ENCODE assay signal across 1 cellular context in the genomic region with DNA sequence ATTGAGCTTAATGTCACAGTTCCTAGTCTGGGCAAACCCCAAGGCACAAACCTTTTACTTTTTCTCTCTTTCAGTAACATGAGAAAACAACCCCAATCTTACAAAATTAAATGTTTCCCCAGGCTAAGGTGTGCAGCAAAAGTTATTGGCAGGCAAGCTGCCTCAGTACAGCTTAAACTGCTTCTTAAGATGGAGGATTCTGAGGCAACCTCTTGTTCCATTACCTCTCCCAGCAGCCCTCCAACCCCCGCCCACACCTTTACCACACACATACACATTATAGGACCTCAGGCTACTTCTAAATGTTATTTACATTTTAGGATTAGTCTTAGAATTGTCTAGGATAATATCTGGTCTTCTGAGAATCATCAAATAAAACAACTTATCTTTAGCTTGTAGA.
TF ChIP-seq lines count a peak whose summit lies in the region.

No MANE protein-coding gene starts in this region.

TF ChIP-seq in GM12878, 131 proteins besides CTCF, POLR2A, EP300 and RAD21:
- TF ChIP-seq RB1 (IDR thresholded peaks at IDR 0.05; ENCODE audit: borderline replicate concordance) (no peak), MYB (IDR thresholded peaks at IDR 0.05; ENCODE audit: borderline replicate concordance, low read depth, low read length) (no peak), RBBP5 (conservative IDR thresholded peaks at IDR 0.05) (no peak), ZNF207 (IDR thresholded peaks at IDR 0.05; ENCODE audit: borderline replicate concordance) (no peak), MXI1 (IDR thresholded peaks at IDR 0.05; ENCODE audit: low read depth, low read length) (no peak), DPF2 (IDR thresholded peaks at IDR 0.05) (no peak), SP1 (IDR thresholded peaks at IDR 0.05; ENCODE audit: low read depth, low read length) (no peak), CREM (IDR thresholded peaks at IDR 0.05; ENCODE audit: low read depth) (no peak), EGR1 (IDR thresholded peaks at IDR 0.05; ENCODE audit: borderline replicate concordance in 1 of 2, low read depth in 2 of 2, low read length in 2 of 2) (no peak), IRF4 (IDR thresholded peaks at IDR 0.05; ENCODE audit: low read depth, low read length) (no peak), TAF1 (IDR thresholded peaks at IDR 0.05; ENCODE audit: borderline replicate concordance, low read depth, low read length) (no peak), FOS (IDR thresholded peaks at IDR 0.05; ENCODE audit: borderline replicate concordance, extremely low read depth, insufficient read length) (no peak)
- TF ChIP-seq, protein P1, sequence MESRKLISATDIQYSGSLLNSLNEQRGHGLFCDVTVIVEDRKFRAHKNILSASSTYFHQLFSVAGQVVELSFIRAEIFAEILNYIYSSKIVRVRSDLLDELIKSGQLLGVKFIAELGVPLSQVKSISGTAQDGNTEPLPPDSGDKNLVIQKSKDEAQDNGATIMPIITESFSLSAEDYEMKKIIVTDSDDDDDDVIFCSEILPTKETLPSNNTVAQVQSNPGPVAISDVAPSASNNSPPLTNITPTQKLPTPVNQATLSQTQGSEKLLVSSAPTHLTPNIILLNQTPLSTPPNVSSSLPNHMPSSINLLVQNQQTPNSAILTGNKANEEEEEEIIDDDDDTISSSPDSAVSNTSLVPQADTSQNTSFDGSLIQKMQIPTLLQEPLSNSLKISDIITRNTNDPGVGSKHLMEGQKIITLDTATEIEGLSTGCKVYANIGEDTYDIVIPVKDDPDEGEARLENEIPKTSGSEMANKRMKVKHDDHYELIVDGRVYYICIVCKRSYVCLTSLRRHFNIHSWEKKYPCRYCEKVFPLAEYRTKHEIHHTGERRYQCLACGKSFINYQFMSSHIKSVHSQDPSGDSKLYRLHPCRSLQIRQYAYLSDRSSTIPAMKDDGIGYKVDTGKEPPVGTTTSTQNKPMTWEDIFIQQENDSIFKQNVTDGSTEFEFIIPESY (IDR thresholded peaks at IDR 0.05): no peak
- TF ChIP-seq, protein P2, sequence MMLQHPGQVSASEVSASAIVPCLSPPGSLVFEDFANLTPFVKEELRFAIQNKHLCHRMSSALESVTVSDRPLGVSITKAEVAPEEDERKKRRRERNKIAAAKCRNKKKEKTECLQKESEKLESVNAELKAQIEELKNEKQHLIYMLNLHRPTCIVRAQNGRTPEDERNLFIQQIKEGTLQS (IDR thresholded peaks at IDR 0.05; ENCODE audit: borderline replicate concordance, extremely low read depth, low read depth, low read length): no peak
- TF ChIP-seq, protein P3, sequence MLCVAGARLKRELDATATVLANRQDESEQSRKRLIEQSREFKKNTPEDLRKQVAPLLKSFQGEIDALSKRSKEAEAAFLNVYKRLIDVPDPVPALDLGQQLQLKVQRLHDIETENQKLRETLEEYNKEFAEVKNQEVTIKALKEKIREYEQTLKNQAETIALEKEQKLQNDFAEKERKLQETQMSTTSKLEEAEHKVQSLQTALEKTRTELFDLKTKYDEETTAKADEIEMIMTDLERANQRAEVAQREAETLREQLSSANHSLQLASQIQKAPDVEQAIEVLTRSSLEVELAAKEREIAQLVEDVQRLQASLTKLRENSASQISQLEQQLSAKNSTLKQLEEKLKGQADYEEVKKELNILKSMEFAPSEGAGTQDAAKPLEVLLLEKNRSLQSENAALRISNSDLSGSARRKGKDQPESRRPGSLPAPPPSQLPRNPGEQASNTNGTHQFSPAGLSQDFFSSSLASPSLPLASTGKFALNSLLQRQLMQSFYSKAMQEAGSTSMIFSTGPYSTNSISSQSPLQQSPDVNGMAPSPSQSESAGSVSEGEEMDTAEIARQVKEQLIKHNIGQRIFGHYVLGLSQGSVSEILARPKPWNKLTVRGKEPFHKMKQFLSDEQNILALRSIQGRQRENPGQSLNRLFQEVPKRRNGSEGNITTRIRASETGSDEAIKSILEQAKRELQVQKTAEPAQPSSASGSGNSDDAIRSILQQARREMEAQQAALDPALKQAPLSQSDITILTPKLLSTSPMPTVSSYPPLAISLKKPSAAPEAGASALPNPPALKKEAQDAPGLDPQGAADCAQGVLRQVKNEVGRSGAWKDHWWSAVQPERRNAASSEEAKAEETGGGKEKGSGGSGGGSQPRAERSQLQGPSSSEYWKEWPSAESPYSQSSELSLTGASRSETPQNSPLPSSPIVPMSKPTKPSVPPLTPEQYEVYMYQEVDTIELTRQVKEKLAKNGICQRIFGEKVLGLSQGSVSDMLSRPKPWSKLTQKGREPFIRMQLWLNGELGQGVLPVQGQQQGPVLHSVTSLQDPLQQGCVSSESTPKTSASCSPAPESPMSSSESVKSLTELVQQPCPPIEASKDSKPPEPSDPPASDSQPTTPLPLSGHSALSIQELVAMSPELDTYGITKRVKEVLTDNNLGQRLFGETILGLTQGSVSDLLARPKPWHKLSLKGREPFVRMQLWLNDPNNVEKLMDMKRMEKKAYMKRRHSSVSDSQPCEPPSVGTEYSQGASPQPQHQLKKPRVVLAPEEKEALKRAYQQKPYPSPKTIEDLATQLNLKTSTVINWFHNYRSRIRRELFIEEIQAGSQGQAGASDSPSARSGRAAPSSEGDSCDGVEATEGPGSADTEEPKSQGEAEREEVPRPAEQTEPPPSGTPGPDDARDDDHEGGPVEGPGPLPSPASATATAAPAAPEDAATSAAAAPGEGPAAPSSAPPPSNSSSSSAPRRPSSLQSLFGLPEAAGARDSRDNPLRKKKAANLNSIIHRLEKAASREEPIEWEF (IDR thresholded peaks at IDR 0.05; ENCODE audit: insufficient replicate concordance, low read depth, low read length): no peak
- TF ChIP-seq, protein P4, sequence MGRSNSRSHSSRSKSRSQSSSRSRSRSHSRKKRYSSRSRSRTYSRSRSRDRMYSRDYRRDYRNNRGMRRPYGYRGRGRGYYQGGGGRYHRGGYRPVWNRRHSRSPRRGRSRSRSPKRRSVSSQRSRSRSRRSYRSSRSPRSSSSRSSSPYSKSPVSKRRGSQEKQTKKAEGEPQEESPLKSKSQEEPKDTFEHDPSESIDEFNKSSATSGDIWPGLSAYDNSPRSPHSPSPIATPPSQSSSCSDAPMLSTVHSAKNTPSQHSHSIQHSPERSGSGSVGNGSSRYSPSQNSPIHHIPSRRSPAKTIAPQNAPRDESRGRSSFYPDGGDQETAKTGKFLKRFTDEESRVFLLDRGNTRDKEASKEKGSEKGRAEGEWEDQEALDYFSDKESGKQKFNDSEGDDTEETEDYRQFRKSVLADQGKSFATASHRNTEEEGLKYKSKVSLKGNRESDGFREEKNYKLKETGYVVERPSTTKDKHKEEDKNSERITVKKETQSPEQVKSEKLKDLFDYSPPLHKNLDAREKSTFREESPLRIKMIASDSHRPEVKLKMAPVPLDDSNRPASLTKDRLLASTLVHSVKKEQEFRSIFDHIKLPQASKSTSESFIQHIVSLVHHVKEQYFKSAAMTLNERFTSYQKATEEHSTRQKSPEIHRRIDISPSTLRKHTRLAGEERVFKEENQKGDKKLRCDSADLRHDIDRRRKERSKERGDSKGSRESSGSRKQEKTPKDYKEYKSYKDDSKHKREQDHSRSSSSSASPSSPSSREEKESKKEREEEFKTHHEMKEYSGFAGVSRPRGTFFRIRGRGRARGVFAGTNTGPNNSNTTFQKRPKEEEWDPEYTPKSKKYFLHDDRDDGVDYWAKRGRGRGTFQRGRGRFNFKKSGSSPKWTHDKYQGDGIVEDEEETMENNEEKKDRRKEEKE (IDR thresholded peaks at IDR 0.05): no peak
- TF ChIP-seq, protein P5, sequence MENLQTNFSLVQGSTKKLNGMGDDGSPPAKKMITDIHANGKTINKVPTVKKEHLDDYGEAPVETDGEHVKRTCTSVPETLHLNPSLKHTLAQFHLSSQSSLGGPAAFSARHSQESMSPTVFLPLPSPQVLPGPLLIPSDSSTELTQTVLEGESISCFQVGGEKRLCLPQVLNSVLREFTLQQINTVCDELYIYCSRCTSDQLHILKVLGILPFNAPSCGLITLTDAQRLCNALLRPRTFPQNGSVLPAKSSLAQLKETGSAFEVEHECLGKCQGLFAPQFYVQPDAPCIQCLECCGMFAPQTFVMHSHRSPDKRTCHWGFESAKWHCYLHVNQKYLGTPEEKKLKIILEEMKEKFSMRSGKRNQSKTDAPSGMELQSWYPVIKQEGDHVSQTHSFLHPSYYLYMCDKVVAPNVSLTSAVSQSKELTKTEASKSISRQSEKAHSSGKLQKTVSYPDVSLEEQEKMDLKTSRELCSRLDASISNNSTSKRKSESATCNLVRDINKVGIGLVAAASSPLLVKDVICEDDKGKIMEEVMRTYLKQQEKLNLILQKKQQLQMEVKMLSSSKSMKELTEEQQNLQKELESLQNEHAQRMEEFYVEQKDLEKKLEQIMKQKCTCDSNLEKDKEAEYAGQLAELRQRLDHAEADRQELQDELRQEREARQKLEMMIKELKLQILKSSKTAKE (IDR thresholded peaks at IDR 0.05; ENCODE audit: low read depth, poor library complexity, severe bottlenecking): no peak
